ENCODE assay signal across 20 cellular contexts in the genomic region with DNA sequence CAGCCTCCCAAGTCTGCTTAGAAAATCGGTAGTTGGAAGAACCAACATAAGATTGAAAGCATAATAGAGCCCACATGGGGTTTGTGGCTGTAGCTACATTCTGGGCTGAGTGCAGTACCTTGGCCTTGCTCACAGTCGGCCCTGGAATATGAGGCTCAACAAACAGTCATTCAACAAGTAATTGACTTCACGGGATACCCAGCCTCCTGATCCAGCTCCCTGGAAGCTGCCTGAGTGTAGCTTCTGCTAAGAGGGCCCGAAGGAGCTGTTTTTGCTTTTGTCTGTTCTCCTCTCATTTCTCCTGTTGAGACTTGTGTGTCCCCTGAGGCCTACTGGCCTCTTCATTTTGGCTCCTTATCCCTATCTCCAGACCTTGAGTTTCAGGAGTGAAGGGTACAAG.
"Had no signal": no experiment of that assay in that cellular context is flagged by ENCODE, and none has a peak within 500 bp of the region (broad histone marks: within the 10 kb centered on the region; RNA-seq: fewer than 3 reads in every experiment).

No MANE protein-coding gene starts in this region.

- H3K36me3 ChIP-seq: heart left ventricle, lower lobe of right lung, ovary, right atrium auricular region, thyroid gland had no signal

- DNase-seq: activated gamma-delta T cell treated with Interleukin-2 at 50 U/mL for 16 hours; activated T-cell treated with anti-CD3 and anti-CD28 coated beads, Interleukin-2, amount 50 U/mL, for 1 hour; anterior cingulate cortex; dorsolateral prefrontal cortex; heart left ventricle; kidney; lower lobe of right lung; naive B cell; ovary; psoas muscle; stimulated activated CD4-positive, alpha-beta T cell treated with anti-CD3 and anti-CD28 coated beads, Interleukin-4, amount 100 ng/mL, for 24 hours; substantia nigra; T-helper 1 cell; T-helper 9 cell; thyroid gland had no signal

- H3K4me3 Mint-ChIP-seq: activated naive CD4-positive, alpha-beta T cell treated with anti-CD3 and anti-CD28 coated beads, Interleukin-2, amount 50 U/mL, for 24 hours; central memory CD8-positive, alpha-beta T cell; naive B cell; stimulated activated naive CD8-positive, alpha-beta T cell treated with anti-CD3 and anti-CD28 coated beads, Interleukin-15, Interleukin-2, amounts not matched to agents 100 ng/mL and 50 ng/mL, for 24 hours; WTC11 had no signal

- H3K9me3 Mint-ChIP-seq: activated naive CD4-positive, alpha-beta T cell treated with anti-CD3 and anti-CD28 coated beads, Interleukin-2, amount 50 U/mL, for 24 hours; central memory CD8-positive, alpha-beta T cell; naive B cell; stimulated activated naive CD8-positive, alpha-beta T cell treated with anti-CD3 and anti-CD28 coated beads, Interleukin-15, Interleukin-2, amounts not matched to agents 100 ng/mL and 50 ng/mL, for 24 hours; WTC11 had no signal

- H3K4me3 ChIP-seq: dorsolateral prefrontal cortex, heart left ventricle, lower lobe of right lung, ovary, psoas muscle, right atrium auricular region, thyroid gland had no signal

- H3K4me1 Mint-ChIP-seq: activated naive CD4-positive, alpha-beta T cell treated with anti-CD3 and anti-CD28 coated beads, Interleukin-2, amount 50 U/mL, for 24 hours; central memory CD8-positive, alpha-beta T cell; naive B cell had no signal

- H3K27ac Mint-ChIP-seq: activated naive CD4-positive, alpha-beta T cell treated with anti-CD3 and anti-CD28 coated beads, Interleukin-2, amount 50 U/mL, for 24 hours; naive B cell; stimulated activated naive CD8-positive, alpha-beta T cell treated with anti-CD3 and anti-CD28 coated beads, Interleukin-15, Interleukin-2, amounts not matched to agents 100 ng/mL and 50 ng/mL, for 24 hours; WTC11 had no signal

- H3K27me3 ChIP-seq: dorsolateral prefrontal cortex, heart left ventricle, ovary, right atrium auricular region, thyroid gland had no signal

- H3K27ac ChIP-seq: dorsolateral prefrontal cortex, heart left ventricle, lower lobe of right lung, ovary, psoas muscle, right atrium auricular region, thyroid gland had no signal

- H3K36me3 Mint-ChIP-seq: activated naive CD4-positive, alpha-beta T cell treated with anti-CD3 and anti-CD28 coated beads, Interleukin-2, amount 50 U/mL, for 24 hours; naive B cell; WTC11 had no signal

- H3K27me3 Mint-ChIP-seq: activated naive CD4-positive, alpha-beta T cell treated with anti-CD3 and anti-CD28 coated beads, Interleukin-2, amount 50 U/mL, for 24 hours; stimulated activated naive CD8-positive, alpha-beta T cell treated with anti-CD3 and anti-CD28 coated beads, Interleukin-15, Interleukin-2, amounts not matched to agents 100 ng/mL and 50 ng/mL, for 24 hours had no signal

- ATAC-seq: heart left ventricle, lower lobe of right lung, psoas muscle had no signal

- H3K9me3 ChIP-seq: heart left ventricle, lower lobe of right lung, ovary, psoas muscle, right atrium auricular region, thyroid gland had no signal

- H3K4me1 ChIP-seq: heart left ventricle, right atrium auricular region, thyroid gland had no signal
